In genomic region chr6:142696689-142697088, GRCh38 we compare ENCODE assay signal across 17 cellular contexts.
A peak's percentile ranks its signal among the peaks of the same experiment; 100 is the strongest.
DNase-seq lines count a peak whose midpoint lies in the region; ATAC-seq and TF ChIP-seq lines count a peak whose summit lies in the region.
"Had no signal": no experiment of that assay in that cellular context is flagged by ENCODE, and none has a peak within 500 bp of the region (broad histone marks: within the 10 kb centered on the region; RNA-seq: fewer than 3 reads in every experiment).

No MANE protein-coding gene starts in this region.

- 65% methylated on average over 6 of the region's 6 CpGs for WGBS in right cardiac atrium
- WGBS in aorta, 2 donors, result 26 to 28% methylated on average over 6 of the region's 6 CpGs
- 88 to 92% methylated on average over 6 of the region's 6 CpGs for WGBS in endodermal cell (ENCODE audit: insufficient coverage in 1 of 2, insufficient read length in 1 of 2), 2 experiments

- H3K27me3 ChIP-seq in right cardiac atrium (ENCODE audit: control insufficient read depth, insufficient read depth) (no peaks in the 10 kb centered on the region), aorta (ENCODE audit: control insufficient read depth in 1 of 2, insufficient read depth in 2 of 2, low read length in 1 of 2) (no peaks in the 10 kb centered on the region), endodermal cell (ENCODE audit: control insufficient read depth, insufficient read depth, low read length, poor library complexity, severe bottlenecking) (no peaks in the 10 kb centered on the region)

- TF ChIP-seq CTCF in brain (conservative IDR thresholded peaks at IDR 0.05), result no peak
- no peak for TF ChIP-seq CTCF in endodermal cell (conservative IDR thresholded peaks at IDR 0.05)

- H3K36me3 ChIP-seq in aorta (ENCODE audit: control insufficient read depth in 1 of 2, insufficient read depth in 2 of 2, low read length in 1 of 2) (no peaks in the 10 kb centered on the region), endodermal cell (ENCODE audit: control insufficient read depth, insufficient read depth, low read length) (no peaks in the 10 kb centered on the region)

- peak overlapping the region in 3 of 5 experiments; percentile 56 to 97 (median 90) for H3K27ac Mint-ChIP-seq in brain
- H3K27ac Mint-ChIP-seq in endodermal cell, result no peak overlapping the region
- H3K27ac Mint-ChIP-seq: WTC11 had no signal

- peaks cover 2% of the 10 kb centered on the region for H3K4me1 ChIP-seq in right cardiac atrium (ENCODE audit: control insufficient read depth, insufficient read depth, low read length)
- H3K4me1 ChIP-seq in aorta (ENCODE audit: control insufficient read depth in 1 of 2, insufficient read depth in 2 of 2, low read length in 2 of 2), result peaks cover 0 to 3% of the 10 kb centered on the region in 2 donors
- H3K4me1 ChIP-seq in endodermal cell (ENCODE audit: control insufficient read depth, insufficient read depth, low read length), result no peaks in the 10 kb centered on the region

- DNase-seq in right cardiac atrium, result peak; percentile 30 to 67 (median 67)
- DNase-seq in Right ventricle myocardium inferior (ENCODE audit: missing footprints), result no peak
- DNase-seq in myocyte (ENCODE audit: low read depth), result peak; percentile 68
- DNase-seq in aorta, result peak; percentile 65 to 80
- no peak for DNase-seq in endodermal cell
- DNase-seq: COR-L47; effector CD4-positive, alpha-beta T cell; NCI-H187 treated with DMSO at 0.1 percent for 48 hours; nephron progenitor cell; NK-92 treated with Interleukin-12 subunit alpha and Interleukin-12 subunit beta, amount 100 ng/mL, for 24 hours; stimulated activated CD4-positive, alpha-beta T cell treated with anti-CD3 and anti-CD28 coated beads, Interleukin-12 subunit alpha, Interleukin-12 subunit beta, amount 100 ng/mL, for 4 hours; trophoblast cell had no signal

- H3K9me3 Mint-ChIP-seq in brain, result no peaks in the 10 kb centered on the region
- no peaks in the 10 kb centered on the region for H3K9me3 Mint-ChIP-seq in endodermal cell
- H3K9me3 Mint-ChIP-seq: nephron progenitor cell, WTC11 had no signal

- H3K27me3 Mint-ChIP-seq in brain (peaks cover 3% of the 10 kb centered on the region), endodermal cell (ENCODE audit: insufficient read depth) (no peaks in the 10 kb centered on the region)

- intact Hi-C loops in right cardiac atrium (cut with DNase I) (loop anchor here (2.0 to 10.0 kb wide), 5 partner anchors 146 to 728 kb away; partner anchors contain the start of gene HIVEP2 (in 1 of the 4)), Right ventricle myocardium inferior (cut with DNase I) (loop anchor here (5.0 kb wide), 1 partner anchor 251 kb away; the partner anchor contains the start of gene HIVEP2), aorta (cut with DNase I) (loop anchor here (2.0 to 10.0 kb wide), 7 partner anchors 58 to 358 kb away; partner anchors contain the start of gene HIVEP2 (in 1 of the 2))

- H3K4me1 Mint-ChIP-seq in brain (peaks cover 45% of the 10 kb centered on the region), endodermal cell (peaks cover 11% of the 10 kb centered on the region)

- no peak overlapping the region for H3K9ac ChIP-seq in endodermal cell (ENCODE audit: extremely low read depth, low read length, poor library complexity, severe bottlenecking)

- H3K9me3 ChIP-seq in right cardiac atrium (ENCODE audit: control insufficient read depth, low read length) (no peaks in the 10 kb centered on the region), aorta (ENCODE audit: control insufficient read depth, low read length) (no peaks in the 10 kb centered on the region), endodermal cell (ENCODE audit: control insufficient read depth, low read length) (no peaks in the 10 kb centered on the region)

- H3K4me3 Mint-ChIP-seq in brain (peak overlapping the region in 1 of 5 experiments; percentile 9), endodermal cell (no peak overlapping the region)
- H3K4me3 Mint-ChIP-seq: nephron progenitor cell, WTC11 had no signal

- ATAC-seq in right cardiac atrium (no peak), Right ventricle myocardium inferior (no peak), aorta (ENCODE audit: low FRiP score) (no peak), HG03159 (IDR thresholded peaks at IDR 0.05; ENCODE audit: unreplicated experiment) (no peak), GM19035 (IDR thresholded peaks at IDR 0.05; ENCODE audit: unreplicated experiment) (no peak)
- ATAC-seq: SK-N-SH treated with all-trans-retinoic acid at 6 μM for 48 hours, WTC11 had no signal

- H3K4me3 ChIP-seq in right cardiac atrium (ENCODE audit: low read length) (no peak overlapping the region), aorta (ENCODE audit: low read length in 2 of 2) (no peak overlapping the region), endodermal cell (ENCODE audit: low read length) (no peak overlapping the region)

- H3K27ac ChIP-seq in right cardiac atrium (ENCODE audit: low read length) (no peak overlapping the region), aorta (ENCODE audit: low read depth in 1 of 2, low read length in 2 of 2) (peak overlapping the region; percentile 69 to 92), endodermal cell (ENCODE audit: low read depth, low read length) (no peak overlapping the region)

- H3K36me3 Mint-ChIP-seq in brain (no peaks in the 10 kb centered on the region), endodermal cell (ENCODE audit: low read depth) (no peaks in the 10 kb centered on the region)
- H3K36me3 Mint-ChIP-seq: WTC11 had no signal

Comparison
In these comparisons a context has a peak if more than half of its experiments do, and no peak if none do; other contexts are left out.
1. DNase-seq: peak in right cardiac atrium (3 of 3), myocyte (single experiment) and aorta (2 of 2); none in Right ventricle myocardium inferior (single experiment) and endodermal cell (single experiment).
2. H3K27ac ChIP-seq: peak in aorta (2 of 2); none in right cardiac atrium (single experiment) and endodermal cell (single experiment).